8 cellular contexts compared by ENCODE assay signal in genomic region chr2:71545572-71546274, GRCh38.
A peak's percentile ranks its signal among the peaks of the same experiment; 100 is the strongest.
DNase-seq lines count a peak whose midpoint lies in the region; ATAC-seq and TF ChIP-seq lines count a peak whose summit lies in the region.

No MANE protein-coding gene starts in this region.

- peak; percentile 59 for ATAC-seq in HG02759 (IDR thresholded peaks at IDR 0.05; ENCODE audit: unreplicated experiment)
- peak; percentile 73 for ATAC-seq in activated CD8-positive, alpha-beta T cell treated with anti-CD3 and anti-CD28 coated beads, Interleukin-2, amount 10 ng/mL, durations not matched to agents 7 days and 5 days
- ATAC-seq in stimulated activated naive CD8-positive, alpha-beta T cell treated with anti-CD3 and anti-CD28 coated beads, Interleukin-15, amount 100 ng/mL, for 72 hours: peak; percentile 83

- no peaks in the 10 kb centered on the region for H3K9me3 Mint-ChIP-seq in activated CD8-positive, alpha-beta T cell treated with anti-CD3 and anti-CD28 coated beads, Interleukin-2, amount 10 ng/mL, durations not matched to agents 7 days and 5 days (ENCODE audit: insufficient read depth)
- no peaks in the 10 kb centered on the region for H3K9me3 Mint-ChIP-seq in endothelial cell (ENCODE audit: unreplicated experiment)
- no peaks in the 10 kb centered on the region for H3K9me3 Mint-ChIP-seq in stimulated activated naive CD8-positive, alpha-beta T cell treated with anti-CD3 and anti-CD28 coated beads, Interleukin-15, amount 100 ng/mL, for 72 hours

- H3K27me3 Mint-ChIP-seq in activated CD8-positive, alpha-beta T cell treated with anti-CD3 and anti-CD28 coated beads, Interleukin-2, amount 10 ng/mL, durations not matched to agents 7 days and 5 days (ENCODE audit: low read depth): peaks cover 5% of the 10 kb centered on the region
- H3K27me3 Mint-ChIP-seq in endothelial cell (ENCODE audit: unreplicated experiment): peaks cover 24% of the 10 kb centered on the region
- peaks cover 20% of the 10 kb centered on the region for H3K27me3 Mint-ChIP-seq in stimulated activated naive CD8-positive, alpha-beta T cell treated with anti-CD3 and anti-CD28 coated beads, Interleukin-15, amount 100 ng/mL, for 72 hours

- peak overlapping the region; percentile 28 for H3K4me3 Mint-ChIP-seq in activated CD8-positive, alpha-beta T cell treated with anti-CD3 and anti-CD28 coated beads, Interleukin-2, amount 10 ng/mL, durations not matched to agents 7 days and 5 days
- peak overlapping the region; percentile 47 for H3K4me3 Mint-ChIP-seq in endothelial cell (ENCODE audit: unreplicated experiment)
- peak overlapping the region; percentile 75 to 78 for H3K4me3 Mint-ChIP-seq in stimulated activated naive CD8-positive, alpha-beta T cell treated with anti-CD3 and anti-CD28 coated beads, Interleukin-15, amount 100 ng/mL, for 72 hours

- POLR2A ChIA-PET in activated CD8-positive, alpha-beta T cell treated with anti-CD3 and anti-CD28 coated beads, Interleukin-2, amount 10 ng/mL, durations not matched to agents 7 days and 5 days (lab: Charles Lee): no interaction called here

- no peaks in the 10 kb centered on the region for H3K36me3 Mint-ChIP-seq in activated CD8-positive, alpha-beta T cell treated with anti-CD3 and anti-CD28 coated beads, Interleukin-2, amount 10 ng/mL, durations not matched to agents 7 days and 5 days (ENCODE audit: low read depth)
- peaks cover 68% of the 10 kb centered on the region for H3K36me3 Mint-ChIP-seq in endothelial cell (ENCODE audit: low read depth, unreplicated experiment)

- H3K27ac Mint-ChIP-seq in activated CD8-positive, alpha-beta T cell treated with anti-CD3 and anti-CD28 coated beads, Interleukin-2, amount 10 ng/mL, durations not matched to agents 7 days and 5 days: no peak overlapping the region
- peak overlapping the region; percentile 70 for H3K27ac Mint-ChIP-seq in endothelial cell (ENCODE audit: unreplicated experiment)
- peak overlapping the region in 1 of 2 donors; percentile 2 for H3K27ac Mint-ChIP-seq in stimulated activated naive CD8-positive, alpha-beta T cell treated with anti-CD3 and anti-CD28 coated beads, Interleukin-15, amount 100 ng/mL, for 72 hours

- peak; percentile 31 for TF ChIP-seq CTCF in endothelial cell (IDR thresholded peaks at IDR 0.05; ENCODE audit: unreplicated experiment)

- CTCF ChIA-PET in activated CD8-positive, alpha-beta T cell treated with anti-CD3 and anti-CD28 coated beads, Interleukin-2, amount 10 ng/mL, durations not matched to agents 7 days and 5 days (lab: Charles Lee): interaction anchor here (0.7 to 3.1 kb wide), 8 partner anchors 8 to 609 kb away, joined by 3 to 17 read pairs (median 4); no protein-coding TSS in a partner anchor

- DNase-seq in Daoy (ENCODE audit: low read depth): peak; percentile 75
- peak; percentile 64 for DNase-seq in NCI-H460 (ENCODE audit: extremely low read depth, low read depth)
- DNase-seq in activated CD8-positive, alpha-beta T cell treated with anti-CD3 and anti-CD28 coated beads, Interleukin-2, amount 10 ng/mL, durations not matched to agents 7 days and 5 days: peak; percentile 67
- DNase-seq in endothelial cell (ENCODE audit: low spot score): peak; percentile 61
- peak; percentile 71 for DNase-seq in midbrain (lab: John Stamatoyannopoulos, UW)
- DNase-seq in stimulated activated naive CD8-positive, alpha-beta T cell treated with anti-CD3 and anti-CD28 coated beads, Interleukin-15, amount 100 ng/mL, for 72 hours: peak; percentile 51 to 57
- DNase-seq in ureter (ENCODE audit: low spot score): no peak

- H3K4me1 Mint-ChIP-seq in activated CD8-positive, alpha-beta T cell treated with anti-CD3 and anti-CD28 coated beads, Interleukin-2, amount 10 ng/mL, durations not matched to agents 7 days and 5 days (ENCODE audit: low read depth): peaks cover 12% of the 10 kb centered on the region
- H3K4me1 Mint-ChIP-seq in endothelial cell (ENCODE audit: unreplicated experiment): peaks cover 25% of the 10 kb centered on the region
- H3K4me1 Mint-ChIP-seq in stimulated activated naive CD8-positive, alpha-beta T cell treated with anti-CD3 and anti-CD28 coated beads, Interleukin-15, amount 100 ng/mL, for 72 hours: peaks cover 15% of the 10 kb centered on the region
